In genomic region chr1:42961560-42962091, GRCh38 we compare ENCODE assay signal across 16 cellular contexts. TPM values are rescaled to one million over a fixed set of nuclear protein-coding genes. Genes with fewer than 3 reads are reported as not detected.
DNase-seq lines count a peak whose midpoint lies in the region; ATAC-seq, FAIRE-seq and TF ChIP-seq lines count a peak whose summit lies in the region.
"Had no signal": no experiment of that assay in that cellular context is flagged by ENCODE, and none has a peak within 500 bp of the region (broad histone marks: within the 10 kb centered on the region; RNA-seq: fewer than 3 reads in every experiment).

No MANE protein-coding gene starts in this region.

- ATAC-seq in K562, result no peak
- ATAC-seq in activated naive CD4-positive, alpha-beta T cell treated with anti-CD3 and anti-CD28 coated beads, Interleukin-2, amount 50 U/mL, for 72 hours, result no peak
- no peak for ATAC-seq in omental fat pad (ENCODE audit: low FRiP score)

- H3K9me3 Mint-ChIP-seq in nephron progenitor cell, result no peaks in the 10 kb centered on the region
- no peaks in the 10 kb centered on the region for H3K9me3 Mint-ChIP-seq in activated naive CD4-positive, alpha-beta T cell treated with anti-CD3 and anti-CD28 coated beads, Interleukin-2, amount 50 U/mL, for 72 hours

- H3K27me3 Mint-ChIP-seq in nephron progenitor cell (ENCODE audit: low read depth, poor library complexity), result peaks cover 4% of the 10 kb centered on the region

- peak overlapping the region; percentile 94; the same call in 1 of the 2 replicates for H3K4me2 ChIP-seq in K562 (ENCODE audit: insufficient read depth, low read length)
- no peak overlapping the region for H3K4me2 ChIP-seq in MM.1S (ENCODE audit: low read depth, low read length)

- H4K20me1 ChIP-seq in K562 (replicated peaks; ENCODE audit: control insufficient read depth, insufficient read depth, low read length) (peaks cover 15% of the 10 kb centered on the region), MM.1S (ENCODE audit: insufficient read depth, low read length) (no peaks in the 10 kb centered on the region)

- CTCF ChIA-PET in K562 (lab: Yijun Ruan, JAX; ENCODE audit: low intra/inter-chr PET ratio), result no interaction called here

- DNase-seq in K562 (ENCODE audit: extremely low read depth in 1 of 4, low spot score in 3 of 4) (no peak), nephron progenitor cell (no peak), MM.1S (no peak), DMS79 (lab: John Stamatoyannopoulos, UW) (no peak), omental fat pad (ENCODE audit: low spot score) (no peak)
- no peak for DNase-seq in activated naive CD4-positive, alpha-beta T cell treated with anti-CD3 and anti-CD28 coated beads, Interleukin-2, amount 50 U/mL, for 72 hours (ENCODE audit: low spot score in 2 of 2)
- DNase-seq: activated CD4-positive, alpha-beta T cell treated with anti-CD3 and anti-CD28 coated beads for 4 hours; brain microvascular endothelial cell; MG63; NCI-H2171 treated with DMSO at 0.1 percent for 48 hours; ovary; stimulated activated CD4-positive, alpha-beta T cell treated with anti-CD3 and anti-CD28 coated beads, Interleukin-15, amount 100 ng/mL, for 24 hours had no signal

- TF ChIP-seq RAD21 in K562 (CRISPR knock-in tag; conservative IDR thresholded peaks at IDR 0.05 in 1 of 2, IDR thresholded peaks at IDR 0.05 in 1 of 2), result no peak

- H3K9ac ChIP-seq in HUES6 (ENCODE audit: low read length) (peak overlapping the region; percentile 79), K562 (ENCODE audit: insufficient read depth in 1 of 2, low read depth in 2 of 2, low read length in 2 of 2) (peak overlapping the region; percentile 26 to 79; a peak in 2 of 4 replicates), MM.1S (ENCODE audit: low read length) (no peak overlapping the region)

- no peaks in the 10 kb centered on the region for H3K9me1 ChIP-seq in K562 (ENCODE audit: control insufficient read depth, insufficient read depth, low read length)

- POLR2A ChIA-PET in K562 (lab: Yijun Ruan, JAX), result interaction anchor here (0.6 to 4.6 kb wide), 9 partner anchors 9 to 1666 kb away, joined by 3 to 48 read pairs (median 4); no protein-coding TSS in a partner anchor

- H3K27me3 ChIP-seq in HUES6 (ENCODE audit: control insufficient read depth, insufficient read depth, low read length) (no peaks in the 10 kb centered on the region), K562 (ENCODE audit: control insufficient read depth in 2 of 2, insufficient read depth in 2 of 2, low read length in 2 of 2) (no peaks in the 10 kb centered on the region), MM.1S (replicated peaks; ENCODE audit: insufficient read depth, low read length) (0 out of 2 replicates have a peak, but pooled peaks cover 3% of the 10 kb centered on the region)
- H3K27me3 ChIP-seq: brain microvascular endothelial cell, MG63, ovary had no signal

- H3K4me1 ChIP-seq in HUES6 (ENCODE audit: control insufficient read depth, insufficient read depth, low read length) (peaks cover 39% of the 10 kb centered on the region), K562 (replicated peaks in 1 of 2; ENCODE audit: control insufficient read depth in 2 of 2, insufficient read depth in 2 of 2, low read length in 2 of 2) (peaks cover 62% of the 10 kb centered on the region in 2 experiments), MM.1S (ENCODE audit: low read length) (0 out of 2 replicates have a peak, but pooled peaks cover 5% of the 10 kb centered on the region)

- TF ChIP-seq CTCF in 22Rv1 (IDR thresholded peaks at IDR 0.05) (no peak), K562 (IDR thresholded peaks at IDR 0.05 in 2 of 3, conservative IDR thresholded peaks at IDR 0.05 in 1 of 3; ENCODE audit: insufficient read depth in 2 of 3, low read depth in 1 of 3, low read length in 3 of 3) (no peak), nephron progenitor cell (IDR thresholded peaks at IDR 0.05) (no peak), MM.1S (IDR thresholded peaks at IDR 0.05; ENCODE audit: low read length) (no peak), omental fat pad (IDR thresholded peaks at IDR 0.05) (no peak)

- no peak for TF ChIP-seq POLR2A in K562 (conservative IDR thresholded peaks at IDR 0.05)

- intact Hi-C loops in K562 (cut with micrococcal nuclease), result loop anchor here (2.0 to 5.0 kb wide), 2 partner anchors 47 to 139 kb away; no protein-coding TSS in a partner anchor

- in situ Hi-C loops in K562 (cut with MboI), result no loop called here

- FAIRE-seq in K562 (lab: Jason Lieb, UNC), result no peak
- FAIRE-seq: D721Med, endothelial cell of umbilical vein had no signal

- H3K9me2 ChIP-seq in MM.1S (replicated peaks; ENCODE audit: insufficient read depth, low read length), result no peaks in the 10 kb centered on the region

- H3K4me1 Mint-ChIP-seq in nephron progenitor cell, result peaks cover 57% of the 10 kb centered on the region

- H2AFZ ChIP-seq in K562 (ENCODE audit: low read depth, low read length) (no peak overlapping the region), MM.1S (ENCODE audit: low read length) (no peak overlapping the region)

- H3K4me3 ChIP-seq in HUES6 (ENCODE audit: low read depth, low read length) (0 out of 2 replicates have a peak overlapping the region, but pooled peaks have one; percentile 4), K562 (no peak overlapping the region), MM.1S (ENCODE audit: low read length) (no peak overlapping the region)
- H3K4me3 ChIP-seq: MG63, ovary had no signal

- H3K4me3 Mint-ChIP-seq in nephron progenitor cell, result peak overlapping the region; percentile 95

- H3K36me3 ChIP-seq in HUES6 (ENCODE audit: control insufficient read depth, insufficient read depth, low read length) (peaks cover 6% of the 10 kb centered on the region; the same call in 1 of the 2 replicates), K562 (ENCODE audit: control insufficient read depth, insufficient read depth, low read length) (peaks cover 6% of the 10 kb centered on the region), MM.1S (replicated peaks; ENCODE audit: insufficient read depth, low read length) (no peaks in the 10 kb centered on the region)
- H3K36me3 ChIP-seq: brain microvascular endothelial cell, ovary had no signal

- no peaks in the 10 kb centered on the region for H3K36me3 Mint-ChIP-seq in nephron progenitor cell (ENCODE audit: low read depth)
- H3K36me3 Mint-ChIP-seq in activated naive CD4-positive, alpha-beta T cell treated with anti-CD3 and anti-CD28 coated beads, Interleukin-2, amount 50 U/mL, for 72 hours, result peaks cover 13 to 18% of the 10 kb centered on the region in 2 donors

- H3K27ac Mint-ChIP-seq in nephron progenitor cell, result peak overlapping the region; percentile 85
- H3K27ac Mint-ChIP-seq in activated naive CD4-positive, alpha-beta T cell treated with anti-CD3 and anti-CD28 coated beads, Interleukin-2, amount 50 U/mL, for 72 hours, result no peak overlapping the region

- H3K79me2 ChIP-seq in K562 (ENCODE audit: control insufficient read depth, insufficient read depth, low read length) (peaks cover 40% of the 10 kb centered on the region), MM.1S (ENCODE audit: low read length) (peaks cover 13% of the 10 kb centered on the region)

- no peak for TF ChIP-seq EP300 in K562 (IDR thresholded peaks at IDR 0.05; ENCODE audit: low read length)

- H3F3A ChIP-seq in MM.1S (ENCODE audit: insufficient read depth, low read length), result 0 out of 2 replicates have a peak, but pooled peaks cover 5% of the 10 kb centered on the region

- H3K9me3 ChIP-seq in HUES6 (ENCODE audit: control insufficient read depth, insufficient read depth, low read depth, low read length) (no peaks in the 10 kb centered on the region), K562 (replicated peaks; ENCODE audit: control insufficient read depth, insufficient read depth, low read depth, low read length) (0 out of 2 replicates have a peak, but pooled peaks cover 2% of the 10 kb centered on the region), MM.1S (replicated peaks; ENCODE audit: insufficient read depth, low read length) (no peaks in the 10 kb centered on the region)
- H3K9me3 ChIP-seq: MG63, ovary had no signal

- H3K27ac ChIP-seq in 22Rv1 (0 out of 2 replicates have a peak overlapping the region, but pooled peaks have one; percentile 23), HUES6 (ENCODE audit: low read depth, low read length) (peak overlapping the region; percentile 73; the same call in 1 of the 2 replicates), K562 (ENCODE audit: extremely low read depth, low read depth, low read length) (peak overlapping the region; percentile 72; the same call in 1 of the 3 replicates), MM.1S (ENCODE audit: low read length) (no peak overlapping the region)
- H3K27ac ChIP-seq: brain microvascular endothelial cell, ovary had no signal

- no TSS peak for BruUV-seq in K562 (replicated peaks; lab: Mats Ljungman, UMichigan)

- WGBS in K562 (ENCODE audit: insufficient coverage, low coverage, missing lambda C conversion rate), result 54% methylated on average over 4 of the region's 4 CpGs

TF ChIP-seq in K562, 482 proteins besides CTCF, POLR2A, EP300 and RAD21 (continues in another document):
- TF ChIP-seq ZNF830 (CRISPR knock-in tag; IDR thresholded peaks at IDR 0.05) (no peak), SMARCC2 (IDR thresholded peaks at IDR 0.05; ENCODE audit: low read depth) (no peak), SOX6 (IDR thresholded peaks at IDR 0.05) (peak; percentile 1; the same call in 1 of the 2 replicates), NRF1 (conservative IDR thresholded peaks at IDR 0.05 in 1 of 2, IDR thresholded peaks at IDR 0.05 in 1 of 2) (peak; percentile 32 to 37; a peak in 2 of 4 replicates), KDM5B (IDR thresholded peaks at IDR 0.05; ENCODE audit: insufficient replicate concordance, low read depth, low read length) (peak; percentile 16)

RNA-seq across cellular contexts. Expression of gene SLC2A1, which starts 3.0 kb away (rescaled TPM):
- 278 and 566 TPM in 2 replicates for total RNA-seq in K562 (2011; cell fraction: chromatin; rRNA removed; ENCODE audit: low replicate concordance)
- 420 and 508 TPM in 2 replicates for total RNA-seq in K562 (2011; cell fraction: nucleolus; rRNA removed)
- total RNA-seq in K562 (2011; cell fraction: nucleoplasm; rRNA removed), result 435 and 495 TPM in 2 replicates
- total RNA-seq in K562 (2014; rRNA removed) (93.1 and 145 TPM in 2 replicates), K562 (2014; rRNA removed; fragmentation: Illumina TruSeq; extraction: Trizol) (39.4 and 42.8 TPM in 2 replicates), K562 (2015; rRNA removed; fragmentation: Illumina TruSeq; extraction: Trizol) (34.9 and 37.4 TPM in 2 replicates), K562 (2021) (141 and 153 TPM in 2 replicates), omental fat pad (10 to 100 TPM; 13.4 to 71.5 (median 48.0) TPM)
- polyA plus RNA-seq in K562 (2011; rRNA removed) (53.4 and 142 TPM in 2 replicates), K562 (2014; fragmentation: Illumina TruSeq; extraction: Trizol) (73.4 and 73.6 TPM in 2 replicates), K562 (2014; fragmentation: Nextera tagmentation; extraction: Ambion mirVana) (10 to 100 TPM; 12.6 to 22.9 TPM), K562 (2014; rRNA removed) (48.0 and 52.8 TPM in 2 replicates)
- polyA plus RNA-seq in K562 (2011; cell fraction: cytosol; rRNA removed), result 95.7 and 144 TPM in 2 replicates
- polyA plus RNA-seq in K562 (2011; cell fraction: nucleus; rRNA removed), result 174 and 230 TPM in 2 replicates
- 54.8 and 81.2 TPM in 2 replicates for polyA plus RNA-seq in K562 (2012)
- 56.6 and 73.8 TPM in 2 replicates for polyA minus RNA-seq in K562 (2011; rRNA and poly(A)+ RNA removed)
- 98.1 and 111 TPM in 2 replicates for polyA minus RNA-seq in K562 (2011; cell fraction: cytosol; rRNA and poly(A)+ RNA removed)
- 86.4 and 99.1 TPM in 2 replicates for polyA minus RNA-seq in K562 (2011; cell fraction: nucleus; rRNA and poly(A)+ RNA removed)
- 100 to 1,000 TPM in 1 of 2 donors, 10 to 100 TPM in 1; 39.9 to 121 TPM for total RNA-seq in activated naive CD4-positive, alpha-beta T cell treated with anti-CD3 and anti-CD28 coated beads, Interleukin-2, amount 50 U/mL, for 72 hours
